1 cellular context compared by ENCODE assay signal in genomic region chr1:235366286-235366685, GRCh38.
TF ChIP-seq lines count a peak whose summit lies in the region.

No MANE protein-coding gene starts in this region.

TF ChIP-seq in GM23338, 12 proteins besides CTCF, POLR2A, EP300 and RAD21 (continued from another document):
- TF ChIP-seq ZNF462 (CRISPR knock-in tag; IDR thresholded peaks at IDR 0.05) (no peak), ETS1 (IDR thresholded peaks at IDR 0.05) (no peak), STAT1 (IDR thresholded peaks at IDR 0.05; ENCODE audit: unreplicated experiment) (no peak), EZH2 (IDR thresholded peaks at IDR 0.05; ENCODE audit: low read depth, unreplicated experiment) (no peak), ZNF331 (CRISPR knock-in tag; IDR thresholded peaks at IDR 0.05; ENCODE audit: low read depth) (no peak), NANOG (IDR thresholded peaks at IDR 0.05; ENCODE audit: borderline replicate concordance) (no peak)
